In genomic region chr13:102724923-102725322, GRCh38 we compare ENCODE assay signal across 9 cellular contexts. TPM values are rescaled to one million over a fixed set of nuclear protein-coding genes. Genes with fewer than 3 reads are reported as not detected.
DNase-seq lines count a peak whose midpoint lies in the region; ATAC-seq and TF ChIP-seq lines count a peak whose summit lies in the region.
"Had no signal": no experiment of that assay in that cellular context is flagged by ENCODE, and none has a peak within 500 bp of the region (broad histone marks: within the 10 kb centered on the region; RNA-seq: fewer than 3 reads in every experiment).

No MANE protein-coding gene starts in this region.

- H3K36me3 Mint-ChIP-seq in activated CD4-positive, alpha-beta T cell treated with anti-CD3 and anti-CD28 coated beads for 36 hours (ENCODE audit: low read depth): no peaks in the 10 kb centered on the region

- intact Hi-C loops in activated CD4-positive, alpha-beta T cell treated with anti-CD3 and anti-CD28 coated beads for 36 hours (cut with DNase I, micrococcal nuclease): loop anchor here (2.0 to 5.0 kb wide), 2 partner anchors 122 to 144 kb away; partner anchors contain the start of gene ERCC5 (in 1 of the 2)
- intact Hi-C loops in left lung (cut with DNase I): no loop called here

- no peak overlapping the region for H3K4me3 Mint-ChIP-seq in activated CD4-positive, alpha-beta T cell treated with anti-CD3 and anti-CD28 coated beads for 36 hours

- no peak overlapping the region for H3K27ac Mint-ChIP-seq in activated CD4-positive, alpha-beta T cell treated with anti-CD3 and anti-CD28 coated beads for 36 hours

- DNase-seq in activated CD4-positive, alpha-beta T cell treated with anti-CD3 and anti-CD28 coated beads for 36 hours: peak; percentile 6
- no peak for DNase-seq in activated CD4-positive, alpha-beta T cell treated with anti-CD3 and anti-CD28 coated beads for 48 hours
- peak; percentile 53 for DNase-seq in M059J (ENCODE audit: low read depth)
- no peak for DNase-seq in left lung
- DNase-seq in NCI-H1930 (lab: John Stamatoyannopoulos, UW): no peak

- peak; percentile 21; the same call in 1 of the 2 replicates for TF ChIP-seq CTCF in WI38 (IDR thresholded peaks at IDR 0.05; ENCODE audit: low read depth, low read length)
- TF ChIP-seq CTCF in left lung (IDR thresholded peaks at IDR 0.05): peak; percentile 16 to 49

- no peaks in the 10 kb centered on the region for H3K27me3 ChIP-seq in left lung

- no peaks in the 10 kb centered on the region for H3K9me3 ChIP-seq in left lung

- H3K4me3 ChIP-seq in WI38 (ENCODE audit: low read depth, low read length) (no peak overlapping the region), left lung (no peak overlapping the region)
- H3K4me3 ChIP-seq: skin epidermis had no signal

- ATAC-seq in activated CD4-positive, alpha-beta T cell treated with anti-CD3 and anti-CD28 coated beads for 36 hours: no peak
- ATAC-seq in left lung: peak; percentile 89
- ATAC-seq in GM18511 (IDR thresholded peaks at IDR 0.05; ENCODE audit: unreplicated experiment): no peak
- ATAC-seq in HG02571 (IDR thresholded peaks at IDR 0.05; ENCODE audit: unreplicated experiment): no peak

- no peak overlapping the region for H3K27ac ChIP-seq in left lung
- H3K27ac ChIP-seq: skin epidermis had no signal

- H3K4me1 Mint-ChIP-seq in activated CD4-positive, alpha-beta T cell treated with anti-CD3 and anti-CD28 coated beads for 36 hours: peaks cover 4% of the 10 kb centered on the region

- H3K4me1 ChIP-seq in left lung: no peaks in the 10 kb centered on the region

- CTCF ChIA-PET in activated CD4-positive, alpha-beta T cell treated with anti-CD3 and anti-CD28 coated beads for 36 hours (lab: Charles Lee): interaction anchor here (0.6 to 1.3 kb wide), 7 partner anchors 10 to 153 kb away, joined by 3 to 7 read pairs (median 3); no protein-coding TSS in a partner anchor

- POLR2A ChIA-PET in activated CD4-positive, alpha-beta T cell treated with anti-CD3 and anti-CD28 coated beads for 36 hours (lab: Charles Lee): no interaction called here

- no peaks in the 10 kb centered on the region for H3K36me3 ChIP-seq in left lung

- peaks cover 11% of the 10 kb centered on the region for H3K27me3 Mint-ChIP-seq in activated CD4-positive, alpha-beta T cell treated with anti-CD3 and anti-CD28 coated beads for 36 hours

- H3K9me3 Mint-ChIP-seq in activated CD4-positive, alpha-beta T cell treated with anti-CD3 and anti-CD28 coated beads for 36 hours (ENCODE audit: low read depth): no peaks in the 10 kb centered on the region

RNA-seq across cellular contexts. Expression of gene METTL21C, which starts 30.1 kb away (rescaled TPM):
- total RNA-seq in activated CD4-positive, alpha-beta T cell treated with anti-CD3 and anti-CD28 coated beads for 36 hours: not detected
- total RNA-seq in M059J (2014; rRNA removed; shearing (Covaris generic)): not detected in 2 replicates
- total RNA-seq in left lung: not detected

RNA-seq across cellular contexts. Expression of gene TEX30, which starts 48.7 kb away (rescaled TPM):
- total RNA-seq in activated CD4-positive, alpha-beta T cell treated with anti-CD3 and anti-CD28 coated beads for 36 hours: 10 to 100 TPM; 21.5 to 25.8 TPM
- 51.5 and 56.2 TPM in 2 replicates for total RNA-seq in M059J (2014; rRNA removed; shearing (Covaris generic))
- total RNA-seq in left lung: 10 to 100 TPM in 1 of 2 donors, 1 to 10 TPM in 1; 7.1 to 10.4 TPM

Comparison
In these comparisons a context has a peak if more than half of its experiments do, and no peak if none do; other contexts are left out.
1. DNase-seq: peak in activated CD4-positive, alpha-beta T cell treated with anti-CD3 and anti-CD28 coated beads for 36 hours (single experiment) and M059J (single experiment); none in activated CD4-positive, alpha-beta T cell treated with anti-CD3 and anti-CD28 coated beads for 48 hours (single experiment), left lung (0 of 2) and NCI-H1930 (0 of 2).
2. intact Hi-C loops: an anchor here in activated CD4-positive, alpha-beta T cell treated with anti-CD3 and anti-CD28 coated beads for 36 hours (2.0 to 5.0 kb wide); none called in left lung.